Comparison of ENCODE assay signal across 12 cellular contexts in genomic region chr17:77144227-77144626, GRCh38. TPM values are rescaled to one million over a fixed set of nuclear protein-coding genes. Genes with fewer than 3 reads are reported as not detected.
DNase-seq lines count a peak whose midpoint lies in the region; ATAC-seq, FAIRE-seq and TF ChIP-seq lines count a peak whose summit lies in the region.
"Had no signal": no experiment of that assay in that cellular context is flagged by ENCODE, and none has a peak within 500 bp of the region (broad histone marks: within the 10 kb centered on the region; RNA-seq: fewer than 3 reads in every experiment).

No MANE protein-coding gene starts in this region.

- no peak for FAIRE-seq in GM12878 (lab: Jason Lieb, UNC)

- peak; percentile 30; the same call in 1 of the 2 replicates for TF ChIP-seq POLR2A in GM12878 (IDR thresholded peaks at IDR 0.05; ENCODE audit: low read depth, low read length)

- H3K27me3 ChIP-seq in GM12878 (replicated peaks in 1 of 2; ENCODE audit: control insufficient read depth in 2 of 2, insufficient read depth in 2 of 2, low read length in 1 of 2) (no peaks in the 10 kb centered on the region), neutrophil (no peaks in the 10 kb centered on the region)

- SMC1A ChIA-PET in GM12878 (lab: Charles Lee; ENCODE audit: uncharacterized antibody, unreplicated experiment), result interaction anchor here (1.5 to 3.6 kb wide), 8 partner anchors 16 to 56 kb away, joined by 3 to 29 read pairs (median 12); no protein-coding TSS in a partner anchor

- TF ChIP-seq EP300 in GM12878 (IDR thresholded peaks at IDR 0.05; ENCODE audit: borderline replicate concordance in 1 of 2, control insufficient read depth in 1 of 2, low read depth in 2 of 2, low read length in 2 of 2), result peak in 1 of 2 experiments; percentile 27; a peak in 1 of 4 replicates

- in situ Hi-C loops in GM12878 (cut with MboI), result no loop called here

- intact Hi-C loops in GM12878 (cut with micrococcal nuclease; ENCODE audit: unreplicated experiment), result no loop called here

- peak overlapping the region; percentile 100 for H3K4me2 ChIP-seq in GM12878 (ENCODE audit: control insufficient read depth, insufficient read depth)
- H3K4me2 ChIP-seq: PC-9 had no signal

- WGBS in GM12878 (ENCODE audit: insufficient coverage, insufficient replicate concordance, low lambda C conversion rate, missing lambda C conversion rate), result 0% methylated on average over 4 of the region's 4 CpGs

- RAD21 ChIA-PET in GM12878 (lab: Charles Lee; ENCODE audit: unreplicated experiment), result interaction anchor here (1.0 to 2.6 kb wide), 4 partner anchors 34 to 176 kb away, joined by 3 to 22 read pairs (median 7); no protein-coding TSS in a partner anchor

- peaks cover 4% of the 10 kb centered on the region; the same call in 1 of the 2 replicates for H4K20me1 ChIP-seq in GM12878 (ENCODE audit: control insufficient read depth, insufficient read depth)

- TF ChIP-seq CTCF in GM12878 (IDR thresholded peaks at IDR 0.05 in 2 of 3, conservative IDR thresholded peaks at IDR 0.05 in 1 of 3; ENCODE audit: control insufficient read depth in 2 of 3, extremely low read depth in 1 of 3, insufficient read depth in 1 of 3, low read depth in 3 of 3, low read length in 3 of 3) (no peak), neutrophil (IDR thresholded peaks at IDR 0.05) (no peak)

- H3K27ac ChIP-seq in GM12878 (ENCODE audit: control insufficient read depth, insufficient read depth) (peak overlapping the region; percentile 97), neutrophil (peak overlapping the region; percentile 100)
- H3K27ac ChIP-seq: PC-9 had no signal

- DNase-seq in DMS53 (lab: John Stamatoyannopoulos, UW) (peak; percentile 77), NCI-H146 (lab: John Stamatoyannopoulos, UW) (peak; percentile 37), GM12878 (ENCODE audit: low read depth, low spot score) (no peak), NCI-H524 (lab: John Stamatoyannopoulos, UW) (no peak), globus pallidus (ENCODE audit: low spot score) (no peak)
- no peak for DNase-seq in stimulated activated CD4-positive, alpha-beta T cell treated with anti-CD3 and anti-CD28 coated beads, Interleukin-15, amount 100 ng/mL, for 24 hours
- DNase-seq: activated T-cell treated with anti-CD3 and anti-CD28 coated beads, Interleukin-2, amount 50 U/mL, for 24 hours; immature natural killer cell; PC-9; stimulated activated CD4-positive, alpha-beta T cell treated with anti-CD3 and anti-CD28 coated beads, Interleukin-4, amount 100 ng/mL, for 1 hour had no signal

- peak overlapping the region; percentile 86 for H3K9ac ChIP-seq in GM12878 (ENCODE audit: control insufficient read depth, insufficient read depth, low read length)

- no TSS peak for BruUV-seq in GM12878 (replicated peaks; lab: Mats Ljungman, UMichigan)

- H3K36me3 ChIP-seq in GM12878 (ENCODE audit: control insufficient read depth in 2 of 2, insufficient read depth in 2 of 2, low read length in 1 of 2) (peaks cover 8 to 9% of the 10 kb centered on the region in 2 experiments), neutrophil (peaks cover 74% of the 10 kb centered on the region)

- peaks cover 75% of the 10 kb centered on the region for H3K79me2 ChIP-seq in GM12878 (ENCODE audit: control insufficient read depth, insufficient read depth, low read length)

- POLR2A ChIA-PET in GM12878 (lab: Charles Lee), result interaction anchor here (1.9 to 2.7 kb wide), 3 partner anchors 37 to 179 kb away, joined by 6 to 21 read pairs (median 7); no protein-coding TSS in a partner anchor

- H3K4me1 ChIP-seq in GM12878 (ENCODE audit: control insufficient read depth, insufficient read depth, low read length), result peaks cover 48% of the 10 kb centered on the region
- peaks cover 82 to 86% of the 10 kb centered on the region in 2 experiments for H3K4me1 ChIP-seq in neutrophil (ENCODE audit: control insufficient read depth in 1 of 2, insufficient read depth in 1 of 2, low read depth in 1 of 2, low read length in 1 of 2)

- CTCF ChIA-PET in GM12878 (lab: Yijun Ruan, JAX), result interaction anchor here (0.6 to 3.5 kb wide), 5 partner anchors 12 to 472 kb away, joined by 3 to 17 read pairs (median 3); no protein-coding TSS in a partner anchor

- no peak for ATAC-seq in GM12878
- ATAC-seq in GM19397 (IDR thresholded peaks at IDR 0.05; ENCODE audit: unreplicated experiment), result no peak

- H3K4me3 ChIP-seq in GM12878, result peak overlapping the region; percentile 69
- peak overlapping the region in 1 of 2 experiments; percentile 88 for H3K4me3 ChIP-seq in neutrophil (ENCODE audit: low read depth in 1 of 2, low read length in 1 of 2)
- H3K4me3 ChIP-seq: PC-9 had no signal

- no peak overlapping the region for H2AFZ ChIP-seq in GM12878 (ENCODE audit: control insufficient read depth, low read depth, low read length)
- H2AFZ ChIP-seq: PC-9 had no signal

- no peak for TF ChIP-seq RAD21 in GM12878 (IDR thresholded peaks at IDR 0.05; ENCODE audit: insufficient read depth, low read depth, low read length)

- H3K9me3 ChIP-seq in GM12878 (replicated peaks; ENCODE audit: control insufficient read depth, insufficient read depth, low read length), result no peaks in the 10 kb centered on the region; the same call in 2 of the 3 replicates
- H3K9me3 ChIP-seq in neutrophil, result no peaks in the 10 kb centered on the region

TF ChIP-seq in GM12878, 131 proteins besides CTCF, POLR2A, EP300 and RAD21:
- TF ChIP-seq CBX5 (IDR thresholded peaks at IDR 0.05; ENCODE audit: low read depth), result no peak
- TF ChIP-seq MEF2B (IDR thresholded peaks at IDR 0.05; ENCODE audit: partially characterized antibody, poor library complexity, severe bottlenecking), result peak; percentile 47
- no peak for TF ChIP-seq RELA (IDR thresholded peaks at IDR 0.05; ENCODE audit: borderline replicate concordance, partially characterized antibody)
- TF ChIP-seq TCF12 (IDR thresholded peaks at IDR 0.05; ENCODE audit: low read depth, low read length), result 0 out of 2 replicates have a peak, but pooled peaks have one; percentile 34
- TF ChIP-seq BCL11A (IDR thresholded peaks at IDR 0.05; ENCODE audit: low read depth, low read length), result no peak
- 0 out of 2 replicates have a peak, but pooled peaks have one; percentile 69 for TF ChIP-seq TCF3 (IDR thresholded peaks at IDR 0.05; ENCODE audit: borderline replicate concordance, insufficient read depth, low read depth, low read length)
- TF ChIP-seq NRF1 (conservative IDR thresholded peaks at IDR 0.05; ENCODE audit: low read depth, low read length), result no peak
- peak; percentile 56; the same call in 1 of the 2 replicates for TF ChIP-seq POLR2AphosphoS5 (IDR thresholded peaks at IDR 0.05; ENCODE audit: low read length)
- no peak for TF ChIP-seq NKRF (conservative IDR thresholded peaks at IDR 0.05)
- peak; percentile 75 for TF ChIP-seq MEF2A (IDR thresholded peaks at IDR 0.05; ENCODE audit: insufficient read depth, low read depth, low read length)

RNA-seq across cellular contexts. Expression of gene SEC14L1, which starts 3.5 kb away (rescaled TPM):
- 161 and 179 TPM in 2 replicates for total RNA-seq in GM12878 (2013; cell fraction: nucleolus; rRNA removed)
- total RNA-seq in GM12878 (2014; rRNA removed) (28.2 and 32.4 TPM in 2 replicates), GM12878 (2014; rRNA removed; fragmentation: Illumina TruSeq; extraction: Trizol) (18.2 and 19.0 TPM in 2 replicates), GM12878 (2021) (58.1 and 66.1 TPM in 2 replicates)
- polyA plus RNA-seq in GM12878 (2011; ENCODE audit: low read depth), result 26.5 TPM
- polyA plus RNA-seq in GM12878 (2011; rRNA removed) (28.8 and 33.3 TPM in 2 replicates), GM12878 (2014; fragmentation: Illumina TruSeq; extraction: Trizol) (35.8 and 41.5 TPM in 2 replicates), GM12878 (2014; fragmentation: Nextera tagmentation; extraction: Ambion mirVana) (10 to 100 TPM in 1 of 2 experiments, 1 to 10 TPM in 1; 6.3 to 10.2 TPM), GM12878 (2014; rRNA removed) (32.5 and 34.6 TPM in 2 replicates), GM12878 (2016; fragmentation: Nextera tagmentation; extraction: Ambion mirVana) (10 to 100 TPM; 48.5 to 52.3 TPM)
- 26.4 and 30.9 TPM in 2 replicates for polyA plus RNA-seq in GM12878 (2011; cell fraction: cytosol; rRNA removed)
- polyA plus RNA-seq in GM12878 (2011; cell fraction: nucleus; rRNA removed), result 38.5 and 42.8 TPM in 2 replicates
- polyA plus RNA-seq in GM12878 (2012), result 46.1 and 55.7 TPM in 2 replicates
- 26.8 and 36.9 TPM in 2 replicates for polyA minus RNA-seq in GM12878 (2011; rRNA and poly(A)+ RNA removed)
- polyA minus RNA-seq in GM12878 (2011; cell fraction: cytosol; rRNA and poly(A)+ RNA removed), result 18.6 and 19.0 TPM in 2 replicates
- 17.2 and 32.2 TPM in 2 replicates for polyA minus RNA-seq in GM12878 (2011; cell fraction: nucleus; rRNA and poly(A)+ RNA removed)

Comparison
In these comparisons a context has a peak if more than half of its experiments do, and no peak if none do; other contexts are left out.
1. DNase-seq: peak in DMS53 (single experiment) and NCI-H146 (single experiment); none in GM12878 (single experiment), stimulated activated CD4-positive, alpha-beta T cell treated with anti-CD3 and anti-CD28 coated beads, Interleukin-15, amount 100 ng/mL, for 24 hours (single experiment), NCI-H524 (0 of 2) and globus pallidus (single experiment).